2 cellular contexts compared by ENCODE assay signal in genomic region chr4:173111031-173111430, GRCh38.
TF ChIP-seq lines count a peak whose summit lies in the region.

No MANE protein-coding gene starts in this region.

TF ChIP-seq in K562, 482 proteins besides CTCF, POLR2A, EP300 and RAD21:
- TF ChIP-seq ZNF316 (IDR thresholded peaks at IDR 0.05) (peak; percentile 57; the same call in 1 of the 2 replicates), CBFA2T2 (conservative IDR thresholded peaks at IDR 0.05) (no peak)

TF ChIP-seq in HepG2, 621 proteins besides CTCF, POLR2A, EP300 and RAD21:
- no peak for TF ChIP-seq ZHX1 (CRISPR knock-in tag; IDR thresholded peaks at IDR 0.05; ENCODE audit: low read depth)
- no peak for TF ChIP-seq ZNF205 (CRISPR knock-in tag; IDR thresholded peaks at IDR 0.05)
- no peak for TF ChIP-seq ZNF282 (IDR thresholded peaks at IDR 0.05; ENCODE audit: partially characterized antibody)
- no peak for TF ChIP-seq ETV5 (CRISPR knock-in tag; IDR thresholded peaks at IDR 0.05; ENCODE audit: borderline replicate concordance)
- no peak for TF ChIP-seq BHLHE40 (IDR thresholded peaks at IDR 0.05; ENCODE audit: low read length)
- no peak for TF ChIP-seq KDM2A (CRISPR knock-in tag; IDR thresholded peaks at IDR 0.05; ENCODE audit: borderline replicate concordance, low read depth)
- no peak for TF ChIP-seq YY1 (IDR thresholded peaks at IDR 0.05; ENCODE audit: insufficient read depth, insufficient replicate concordance, low read depth, low read length)
- TF ChIP-seq ZNF326 (CRISPR knock-in tag; IDR thresholded peaks at IDR 0.05; ENCODE audit: borderline replicate concordance): no peak
- no peak for TF ChIP-seq ARNT (IDR thresholded peaks at IDR 0.05)
- TF ChIP-seq ZNF761 (CRISPR knock-in tag; conservative IDR thresholded peaks at IDR 0.05): no peak
